Comparison of ENCODE assay signal across 9 cellular contexts in the genomic region with DNA sequence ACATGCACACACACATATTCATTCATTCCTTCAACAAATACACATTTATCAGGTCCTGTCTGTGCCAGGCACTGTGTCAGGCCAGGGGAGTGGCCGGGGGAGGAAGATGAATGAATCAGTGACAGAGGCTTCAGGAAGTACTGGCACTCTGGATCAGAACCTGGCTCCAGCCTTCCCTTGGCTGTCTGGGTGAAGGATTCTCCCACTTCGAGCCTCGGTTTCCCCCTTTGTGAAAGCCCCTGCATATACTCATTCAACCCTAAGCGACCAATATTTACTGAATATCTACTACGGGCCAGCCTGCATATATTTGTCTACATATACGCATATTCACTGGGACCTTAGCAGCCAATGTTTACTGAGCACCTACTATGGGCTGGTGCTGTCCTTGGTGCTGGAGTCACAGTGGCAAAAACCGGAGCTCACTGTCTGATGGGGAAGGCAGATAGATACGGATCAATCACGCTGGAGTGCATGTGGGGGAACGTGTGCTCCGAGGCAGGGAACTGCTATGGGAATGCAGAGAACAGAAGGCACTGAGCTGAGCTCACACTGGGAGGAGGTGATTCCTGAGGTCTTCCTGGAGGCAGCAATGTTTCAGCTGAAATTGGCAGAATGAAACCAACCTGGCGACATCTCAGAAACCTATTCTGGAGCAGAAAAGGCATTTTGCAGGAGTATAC. TPM values are rescaled to one million over a fixed set of nuclear protein-coding genes. Genes with fewer than 3 reads are reported as not detected.
DNase-seq lines count a peak whose midpoint lies in the region; ATAC-seq and TF ChIP-seq lines count a peak whose summit lies in the region.
"Had no signal": no experiment of that assay in that cellular context is flagged by ENCODE, and none has a peak within 500 bp of the region (broad histone marks: within the 10 kb centered on the region; RNA-seq: fewer than 3 reads in every experiment).

No MANE protein-coding gene starts in this region.

- peaks cover 4% of the 10 kb centered on the region in 2 donors for H3K27me3 Mint-ChIP-seq in CD8-positive, alpha-beta memory T cell

- H3K4me3 ChIP-seq in CD8-positive, alpha-beta memory T cell (ENCODE audit: low read length), result peak overlapping the region; percentile 56
- H3K4me3 ChIP-seq in LNCaP clone FGC (ENCODE audit: low read depth, low read length) (peak overlapping the region; percentile 81), muscle layer of colon (ENCODE audit: low read depth in 1 of 2, low read length in 2 of 2) (peak overlapping the region; percentile 81 to 91)

- H3K36me3 Mint-ChIP-seq in CD8-positive, alpha-beta memory T cell, result peaks cover 10 to 15% (median 11%) of the 10 kb centered on the region in 3 donors

- no peak for DNase-seq in CD8-positive, alpha-beta memory T cell
- no peak for DNase-seq in LNCaP clone FGC (ENCODE audit: low read depth)
- DNase-seq in cerebellar cortex (ENCODE audit: low spot score), result peak; percentile 28
- DNase-seq in hippocampal formation (lab: John Stamatoyannopoulos, UW), result no peak
- DNase-seq in iPS-NIHi7 (ENCODE audit: extremely low spot score), result no peak

- H3K27ac Mint-ChIP-seq in CD8-positive, alpha-beta memory T cell, result peak overlapping the region; percentile 39 to 94 (median 82)

- H3K9me3 ChIP-seq in CD8-positive, alpha-beta memory T cell (ENCODE audit: low read length), result no peaks in the 10 kb centered on the region
- no peaks in the 10 kb centered on the region for H3K9me3 ChIP-seq in muscle layer of colon (ENCODE audit: low read length)

- H3K27ac ChIP-seq in CD8-positive, alpha-beta memory T cell (ENCODE audit: low read depth, low read length), result peak overlapping the region; percentile 12
- peak overlapping the region; percentile 90 for H3K27ac ChIP-seq in muscle layer of colon (ENCODE audit: low read depth, low read length)

- POLR2A ChIA-PET in CD8-positive, alpha-beta memory T cell (lab: Charles Lee), result interaction anchor here (0.8 to 1.0 kb wide), 2 partner anchors 18 to 242 kb away, joined by 3 to 4 read pairs; a partner anchor contains a TSS

- no peak for TF ChIP-seq CTCF in LNCaP clone FGC (IDR thresholded peaks at IDR 0.05; ENCODE audit: control insufficient read depth, extremely low read depth, insufficient read depth)

- peaks cover 21% of the 10 kb centered on the region for H3K4me1 ChIP-seq in CD8-positive, alpha-beta memory T cell (ENCODE audit: insufficient read depth, low read length)
- peaks cover 22% of the 10 kb centered on the region for H3K4me1 ChIP-seq in muscle layer of colon (ENCODE audit: insufficient read depth, low read length)

- peaks cover 0 to 4% (median 0%) of the 10 kb centered on the region in 5 donors for H3K9me3 Mint-ChIP-seq in CD8-positive, alpha-beta memory T cell

- no peaks in the 10 kb centered on the region for H3K36me3 ChIP-seq in CD8-positive, alpha-beta memory T cell (ENCODE audit: insufficient read depth, low read length)
- no peaks in the 10 kb centered on the region for H3K36me3 ChIP-seq in muscle layer of colon (ENCODE audit: insufficient read depth, low read length)

- H3K4me1 Mint-ChIP-seq in CD8-positive, alpha-beta memory T cell, result peaks cover 29 to 36% (median 35%) of the 10 kb centered on the region in 3 donors

- CTCF ChIA-PET in CD8-positive, alpha-beta memory T cell (lab: Charles Lee), result interaction anchor here (0.7 to 1.6 kb wide), 5 partner anchors 18 to 440 kb away, joined by 3 to 7 read pairs (median 3); a partner anchor contains a TSS

- H3K27me3 ChIP-seq in CD8-positive, alpha-beta memory T cell (ENCODE audit: insufficient read depth, low read length, poor library complexity, severe bottlenecking), result no peaks in the 10 kb centered on the region
- no peaks in the 10 kb centered on the region for H3K27me3 ChIP-seq in muscle layer of colon (ENCODE audit: control insufficient read depth in 1 of 2, insufficient read depth in 2 of 2, low read length in 2 of 2)

- H3K9ac ChIP-seq in muscle layer of colon (ENCODE audit: low read length), result no peak overlapping the region

- peak overlapping the region; percentile 72 to 89 (median 82) for H3K4me3 Mint-ChIP-seq in CD8-positive, alpha-beta memory T cell

- ATAC-seq in HG02798 (IDR thresholded peaks at IDR 0.05; ENCODE audit: poor library complexity, unreplicated experiment), result no peak
- ATAC-seq in HG02970 (IDR thresholded peaks at IDR 0.05; ENCODE audit: low FRiP score, unreplicated experiment), result no peak

RNA-seq across cellular contexts. Expression of a gene that starts 0.6 kb away (rescaled TPM):
- 1 to 10 TPM; 6.0 to 6.6 TPM for total RNA-seq in CD8-positive, alpha-beta memory T cell
- 0.35 TPM for polyA plus RNA-seq in CD8-positive, alpha-beta memory T cell

RNA-seq across cellular contexts. Expression of a gene that starts 18.0 kb away (rescaled TPM):
- 10 to 100 TPM; 23.9 to 25.8 TPM for total RNA-seq in CD8-positive, alpha-beta memory T cell
- 4.6 TPM for polyA plus RNA-seq in CD8-positive, alpha-beta memory T cell

RNA-seq across cellular contexts. Expression of a gene that starts 18.8 kb away (rescaled TPM):
- 10 to 100 TPM; 13.9 to 15.8 TPM for total RNA-seq in CD8-positive, alpha-beta memory T cell
- polyA plus RNA-seq in CD8-positive, alpha-beta memory T cell, result 35.9 TPM

RNA-seq across cellular contexts. Expression of a gene that starts 24.2 kb away (rescaled TPM):
- total RNA-seq in CD8-positive, alpha-beta memory T cell, result 10 to 100 TPM; 12.7 to 15.3 TPM
- 0.21 TPM for polyA plus RNA-seq in CD8-positive, alpha-beta memory T cell

RNA-seq across cellular contexts. Expression of a gene that starts 35.9 kb away (rescaled TPM):
- total RNA-seq in CD8-positive, alpha-beta memory T cell, result not detected
- polyA plus RNA-seq in CD8-positive, alpha-beta memory T cell, result not detected
- total RNA-seq: M059J had no signal
